16 cellular contexts compared by ENCODE assay signal in genomic region chr2:113276906-113277425, GRCh38. TPM values are rescaled to one million over a fixed set of nuclear protein-coding genes. Genes with fewer than 3 reads are reported as not detected.
DNase-seq lines count a peak whose midpoint lies in the region; ATAC-seq, FAIRE-seq and TF ChIP-seq lines count a peak whose summit lies in the region.
"Had no signal": no experiment of that assay in that cellular context is flagged by ENCODE, and none has a peak within 500 bp of the region (broad histone marks: within the 10 kb centered on the region; RNA-seq: fewer than 3 reads in every experiment).

No MANE protein-coding gene starts in this region.

- H3K36me3 Mint-ChIP-seq in activated naive CD4-positive, alpha-beta T cell treated with anti-CD3 and anti-CD28 coated beads for 36 hours (ENCODE audit: low read depth) = no peaks in the 10 kb centered on the region

- H3K4me3 ChIP-seq in K562 (no peak overlapping the region), HAP-1 (no peak overlapping the region)
- H3K4me3 ChIP-seq: ovary had no signal

- BruUV-seq in K562 (replicated peaks; lab: Mats Ljungman, UMichigan) = no TSS peak

- CTCF ChIA-PET in activated naive CD4-positive, alpha-beta T cell treated with anti-CD3 and anti-CD28 coated beads for 36 hours (lab: Charles Lee) = interaction anchor here (0.8 to 1.3 kb wide), 4 partner anchors 21 to 197 kb away, joined by 3 to 5 read pairs (median 4); no protein-coding TSS in a partner anchor
- CTCF ChIA-PET in K562 (lab: Yijun Ruan, JAX; ENCODE audit: low intra/inter-chr PET ratio) = no interaction called here

- H3K9me3 ChIP-seq in K562 (replicated peaks; ENCODE audit: control insufficient read depth, insufficient read depth, low read depth, low read length) = no peaks in the 10 kb centered on the region
- no peaks in the 10 kb centered on the region for H3K9me3 ChIP-seq in HAP-1
- H3K9me3 ChIP-seq: ovary had no signal

- intact Hi-C loops in activated naive CD4-positive, alpha-beta T cell treated with anti-CD3 and anti-CD28 coated beads for 36 hours (cut with micrococcal nuclease) = no loop called here
- intact Hi-C loops in K562 (cut with micrococcal nuclease) = no loop called here

- H3K27ac Mint-ChIP-seq in activated naive CD4-positive, alpha-beta T cell treated with anti-CD3 and anti-CD28 coated beads for 36 hours = no peak overlapping the region
- no peak overlapping the region for H3K27ac Mint-ChIP-seq in stimulated activated naive CD8-positive, alpha-beta T cell treated with anti-CD3 and anti-CD28 coated beads, Interleukin-15, amount 100 ng/mL, for 72 hours

- FAIRE-seq in K562 (lab: Jason Lieb, UNC) = no peak

- H3K36me3 ChIP-seq in K562 (ENCODE audit: control insufficient read depth, insufficient read depth, low read length) (no peaks in the 10 kb centered on the region), HAP-1 (replicated peaks) (no peaks in the 10 kb centered on the region)
- H3K36me3 ChIP-seq: brain microvascular endothelial cell, ovary had no signal

- in situ Hi-C loops in K562 (cut with MboI) = no loop called here
- in situ Hi-C loops in HAP-1 (cut with MboI; ENCODE audit: low sequenced_read_pairs) = no loop called here

- TF ChIP-seq EP300 in K562 (IDR thresholded peaks at IDR 0.05; ENCODE audit: low read length) = no peak

- peaks cover 26% of the 10 kb centered on the region for H3K4me1 Mint-ChIP-seq in activated naive CD4-positive, alpha-beta T cell treated with anti-CD3 and anti-CD28 coated beads for 36 hours (ENCODE audit: low read depth)
- peaks cover 33% of the 10 kb centered on the region for H3K4me1 Mint-ChIP-seq in stimulated activated naive CD8-positive, alpha-beta T cell treated with anti-CD3 and anti-CD28 coated beads, Interleukin-15, amount 100 ng/mL, for 72 hours

- no peak overlapping the region for H2AFZ ChIP-seq in K562 (ENCODE audit: low read depth, low read length)

- no peak for TF ChIP-seq CTCF in K562 (IDR thresholded peaks at IDR 0.05 in 2 of 3, conservative IDR thresholded peaks at IDR 0.05 in 1 of 3; ENCODE audit: insufficient read depth in 2 of 3, low read depth in 1 of 3, low read length in 3 of 3)

- H4K20me1 ChIP-seq in K562 (replicated peaks; ENCODE audit: control insufficient read depth, insufficient read depth, low read length) = no peaks in the 10 kb centered on the region

- no peak for DNase-seq in activated naive CD4-positive, alpha-beta T cell treated with anti-CD3 and anti-CD28 coated beads for 36 hours
- no peak for DNase-seq in activated naive CD4-positive, alpha-beta T cell (lab: John Stamatoyannopoulos, UW)
- DNase-seq in K562 (ENCODE audit: extremely low read depth in 1 of 4, low spot score in 3 of 4) (no peak), kidney tubule cell (ENCODE audit: low spot score) (peak; percentile 30), NCI-H2196 (lab: John Stamatoyannopoulos, UW; ENCODE audit: unreplicated experiment) (no peak), HAP-1 (ENCODE audit: low spot score in 2 of 2) (no peak)
- peak in 1 of 2 donors; percentile 17 for DNase-seq in stimulated activated naive CD8-positive, alpha-beta T cell treated with anti-CD3 and anti-CD28 coated beads, Interleukin-15, amount 100 ng/mL, for 72 hours
- DNase-seq: activated CD8-positive, alpha-beta memory T cell treated with anti-CD3 and anti-CD28 coated beads, Interleukin-2, amount 50 U/mL, for 48 hours; brain microvascular endothelial cell; islet precursor cell; ovary; stimulated activated CD4-positive, alpha-beta T cell treated with anti-CD3 and anti-CD28 coated beads, Interleukin-2, amount 100 ng/mL, for 48 hours; T1000 had no signal

- H3K79me2 ChIP-seq in K562 (ENCODE audit: control insufficient read depth, insufficient read depth, low read length) = no peaks in the 10 kb centered on the region

- peaks cover 36 to 46% of the 10 kb centered on the region in 2 experiments; a peak in 4 of 5 replicates for H3K27me3 ChIP-seq in K562 (ENCODE audit: control insufficient read depth in 2 of 2, insufficient read depth in 2 of 2, low read length in 2 of 2)
- H3K27me3 ChIP-seq in HAP-1 (ENCODE audit: low read depth) = peaks cover 40% of the 10 kb centered on the region
- H3K27me3 ChIP-seq: ovary had no signal

- ATAC-seq in K562 (no peak), HG02763 (IDR thresholded peaks at IDR 0.05; ENCODE audit: unreplicated experiment) (no peak)
- peak; percentile 52 for ATAC-seq in stimulated activated naive CD8-positive, alpha-beta T cell treated with anti-CD3 and anti-CD28 coated beads, Interleukin-15, amount 100 ng/mL, for 72 hours

- peaks cover 3% of the 10 kb centered on the region for H3K9me1 ChIP-seq in K562 (ENCODE audit: control insufficient read depth, insufficient read depth, low read length)

- TF ChIP-seq RAD21 in K562 (CRISPR knock-in tag; conservative IDR thresholded peaks at IDR 0.05 in 1 of 2, IDR thresholded peaks at IDR 0.05 in 1 of 2) = no peak

- no peak overlapping the region for H3K9ac ChIP-seq in K562 (ENCODE audit: insufficient read depth in 1 of 2, low read depth in 2 of 2, low read length in 2 of 2)

- H3K4me2 ChIP-seq in K562 (ENCODE audit: insufficient read depth, low read length) = no peak overlapping the region

- peaks cover 0 to 12% of the 10 kb centered on the region in 2 experiments; a peak in 2 of 5 replicates for H3K4me1 ChIP-seq in K562 (replicated peaks in 1 of 2; ENCODE audit: control insufficient read depth in 2 of 2, insufficient read depth in 2 of 2, low read length in 2 of 2)
- H3K4me1 ChIP-seq in HAP-1 = peaks cover 5% of the 10 kb centered on the region

- no peak for TF ChIP-seq POLR2A in K562 (conservative IDR thresholded peaks at IDR 0.05)

- H3K27me3 Mint-ChIP-seq in activated naive CD4-positive, alpha-beta T cell treated with anti-CD3 and anti-CD28 coated beads for 36 hours (ENCODE audit: low read depth) = peaks cover 54% of the 10 kb centered on the region
- H3K27me3 Mint-ChIP-seq in stimulated activated naive CD8-positive, alpha-beta T cell treated with anti-CD3 and anti-CD28 coated beads, Interleukin-15, amount 100 ng/mL, for 72 hours = peaks cover 88% of the 10 kb centered on the region

- POLR2A ChIA-PET in K562 (lab: Yijun Ruan, JAX) = interaction anchor here (0.8 to 1.2 kb wide), 3 partner anchors 9 to 15 kb away, joined by 3 to 4 read pairs (median 4); no protein-coding TSS in a partner anchor

- H3K9me3 Mint-ChIP-seq in activated naive CD4-positive, alpha-beta T cell treated with anti-CD3 and anti-CD28 coated beads for 36 hours = no peaks in the 10 kb centered on the region
- H3K9me3 Mint-ChIP-seq in stimulated activated naive CD8-positive, alpha-beta T cell treated with anti-CD3 and anti-CD28 coated beads, Interleukin-15, amount 100 ng/mL, for 72 hours = no peaks in the 10 kb centered on the region

- H3K4me3 Mint-ChIP-seq in activated naive CD4-positive, alpha-beta T cell treated with anti-CD3 and anti-CD28 coated beads for 36 hours = peak overlapping the region; percentile 38
- H3K4me3 Mint-ChIP-seq in stimulated activated naive CD8-positive, alpha-beta T cell treated with anti-CD3 and anti-CD28 coated beads, Interleukin-15, amount 100 ng/mL, for 72 hours = peak overlapping the region; percentile 53 to 58

- 14% methylated on average over 35 of the region's 35 CpGs for WGBS in K562 (ENCODE audit: insufficient coverage, low coverage, missing lambda C conversion rate)

- no peak overlapping the region for H3K27ac ChIP-seq in K562 (ENCODE audit: extremely low read depth, low read depth, low read length)
- H3K27ac ChIP-seq: brain microvascular endothelial cell, epithelial cell of prostate, ovary had no signal

TF ChIP-seq in K562, 482 proteins besides CTCF, POLR2A, EP300 and RAD21:
- TF ChIP-seq POLR2G (IDR thresholded peaks at IDR 0.05; ENCODE audit: low read depth, low read length) = 0 out of 2 replicates have a peak, but pooled peaks have one; percentile 32
- no peak for TF ChIP-seq GATA2 (CRISPR knock-in tag; IDR thresholded peaks at IDR 0.05)

RNA-seq across cellular contexts. Expression of gene PAX8, which starts 1.8 kb away (rescaled TPM):
- total RNA-seq in activated naive CD4-positive, alpha-beta T cell treated with anti-CD3 and anti-CD28 coated beads for 36 hours = 1 to 10 TPM; 2.0 to 2.8 TPM
- total RNA-seq in K562 (2011; cell fraction: chromatin; rRNA removed; ENCODE audit: low replicate concordance) = 0.79 and 1.4 TPM in 2 replicates
- total RNA-seq in K562 (2011; cell fraction: nucleolus; rRNA removed) = 0.66 and 0.83 TPM in 2 replicates
- 0.51 and 2.8 TPM in 2 replicates for total RNA-seq in K562 (2011; cell fraction: nucleoplasm; rRNA removed)
- total RNA-seq in K562 (2014; rRNA removed) (1.1 and 1.7 TPM in 2 replicates), K562 (2014; rRNA removed; fragmentation: Illumina TruSeq; extraction: Trizol) (0.38 and 0.40 TPM in 2 replicates), K562 (2015; rRNA removed; fragmentation: Illumina TruSeq; extraction: Trizol) (0.51 and 0.60 TPM in 2 replicates), K562 (2021) (1.3 and 2.1 TPM in 2 replicates)
- polyA plus RNA-seq in K562 (2011; rRNA removed) (0.47 and 0.83 TPM in 2 replicates), K562 (2014; fragmentation: Illumina TruSeq; extraction: Trizol) (1.1 and 1.6 TPM in 2 replicates), K562 (2014; fragmentation: Nextera tagmentation; extraction: Ambion mirVana) (under 1 TPM; 0.13 to 0.34 TPM), K562 (2014; rRNA removed) (0.78 and 1.3 TPM in 2 replicates)
- polyA plus RNA-seq in K562 (2011; cell fraction: cytosol; rRNA removed) = 1.0 TPM in 2 replicates
- 0.58 and 1.2 TPM in 2 replicates for polyA plus RNA-seq in K562 (2011; cell fraction: nucleus; rRNA removed)
- polyA plus RNA-seq in K562 (2012) = 10.1 and 10.3 TPM in 2 replicates
- 0.46 and 0.81 TPM in 2 replicates for polyA minus RNA-seq in K562 (2011; rRNA and poly(A)+ RNA removed)
- polyA minus RNA-seq in K562 (2011; cell fraction: cytosol; rRNA and poly(A)+ RNA removed) = 0.95 and 1.2 TPM in 2 replicates
- 0.67 and 0.89 TPM in 2 replicates for polyA minus RNA-seq in K562 (2011; cell fraction: nucleus; rRNA and poly(A)+ RNA removed)
- total RNA-seq: temporal lobe had no signal
